In genomic region chr7:114081606-114082425, GRCh38 we compare ENCODE assay signal across 1 cellular context.
TF ChIP-seq lines count a peak whose summit lies in the region.

No MANE protein-coding gene starts in this region.

TF ChIP-seq in HEK293, 187 proteins besides CTCF, POLR2A, EP300 and RAD21 (continued from another document and continues in another):
- TF ChIP-seq TSHZ1 (tag by site-specific recombination; IDR thresholded peaks at IDR 0.05; ENCODE audit: borderline replicate concordance) (no peak), ZNF394 (tag by site-specific recombination; IDR thresholded peaks at IDR 0.05; ENCODE audit: borderline replicate concordance) (no peak), REST (tag by site-specific recombination; IDR thresholded peaks at IDR 0.05) (no peak), ZBTB49 (tag by site-specific recombination; IDR thresholded peaks at IDR 0.05; ENCODE audit: low read depth) (no peak), KLF8 (tag by site-specific recombination; IDR thresholded peaks at IDR 0.05) (no peak), ZNF48 (tag by site-specific recombination; IDR thresholded peaks at IDR 0.05) (no peak), GLIS2 (tag by site-specific recombination; IDR thresholded peaks at IDR 0.05) (no peak), ZNF654 (tag by site-specific recombination; IDR thresholded peaks at IDR 0.05; ENCODE audit: low read depth) (peak; percentile 86), ZNF211 (tag by site-specific recombination; IDR thresholded peaks at IDR 0.05; ENCODE audit: low read depth) (no peak), ZNF768 (tag by site-specific recombination; IDR thresholded peaks at IDR 0.05) (no peak), ZNF404 (tag by site-specific recombination; IDR thresholded peaks at IDR 0.05) (no peak), ZNF175 (tag by site-specific recombination; IDR thresholded peaks at IDR 0.05) (no peak), GLI4 (tag by site-specific recombination; IDR thresholded peaks at IDR 0.05) (no peak), SETDB1 (IDR thresholded peaks at IDR 0.05; ENCODE audit: insufficient read length, low read length) (no peak), ZNF830 (tag by site-specific recombination; IDR thresholded peaks at IDR 0.05; ENCODE audit: low read depth) (no peak), ZNF311 (tag by site-specific recombination; IDR thresholded peaks at IDR 0.05; ENCODE audit: borderline replicate concordance) (no peak), ZNF776 (tag by site-specific recombination; IDR thresholded peaks at IDR 0.05; ENCODE audit: borderline replicate concordance) (no peak), ZNF23 (tag by site-specific recombination; IDR thresholded peaks at IDR 0.05; ENCODE audit: borderline replicate concordance) (no peak), YY1 (tag by site-specific recombination; IDR thresholded peaks at IDR 0.05) (no peak), ZXDB (tag by site-specific recombination; IDR thresholded peaks at IDR 0.05) (no peak), ZNF26 (tag by site-specific recombination; IDR thresholded peaks at IDR 0.05) (no peak), ZNF202 (tag by site-specific recombination; IDR thresholded peaks at IDR 0.05; ENCODE audit: borderline replicate concordance) (no peak), ZNF518A (tag by site-specific recombination; conservative IDR thresholded peaks at IDR 0.05; ENCODE audit: low read depth) (no peak), ZEB2 (tag by site-specific recombination; IDR thresholded peaks at IDR 0.05) (0 out of 2 replicates have a peak, but pooled peaks have one; percentile 16), ZBTB7A (tag by site-specific recombination; IDR thresholded peaks at IDR 0.05; ENCODE audit: low read depth) (no peak), ZNF169 (tag by site-specific recombination; IDR thresholded peaks at IDR 0.05) (no peak), ZSCAN5A (tag by site-specific recombination; IDR thresholded peaks at IDR 0.05) (no peak), ZBTB10 (tag by site-specific recombination; IDR thresholded peaks at IDR 0.05) (no peak), ZNF629 (tag by site-specific recombination; IDR thresholded peaks at IDR 0.05) (0 out of 2 replicates have a peak, but pooled peaks have one; percentile 37), ZNF16 (tag by site-specific recombination; IDR thresholded peaks at IDR 0.05; ENCODE audit: low read depth) (no peak), ZBTB48 (tag by site-specific recombination; IDR thresholded peaks at IDR 0.05) (peak; percentile 92), ZNF423 (tag by site-specific recombination; IDR thresholded peaks at IDR 0.05) (no peak), ZNF701 (tag by site-specific recombination; IDR thresholded peaks at IDR 0.05) (no peak), ZNF362 (tag by site-specific recombination; IDR thresholded peaks at IDR 0.05) (peak; percentile 87), ZNF132 (tag by site-specific recombination; IDR thresholded peaks at IDR 0.05; ENCODE audit: borderline replicate concordance) (no peak), ZNF350 (tag by site-specific recombination; IDR thresholded peaks at IDR 0.05) (no peak), ZNF624 (tag by site-specific recombination; IDR thresholded peaks at IDR 0.05) (no peak), ZNF521 (tag by site-specific recombination; IDR thresholded peaks at IDR 0.05) (no peak), SP3 (tag by site-specific recombination; IDR thresholded peaks at IDR 0.05) (no peak), MZF1 (tag by site-specific recombination; IDR thresholded peaks at IDR 0.05; ENCODE audit: borderline replicate concordance) (no peak)
